Comparison of ENCODE assay signal across 1 cellular context in the genomic region with DNA sequence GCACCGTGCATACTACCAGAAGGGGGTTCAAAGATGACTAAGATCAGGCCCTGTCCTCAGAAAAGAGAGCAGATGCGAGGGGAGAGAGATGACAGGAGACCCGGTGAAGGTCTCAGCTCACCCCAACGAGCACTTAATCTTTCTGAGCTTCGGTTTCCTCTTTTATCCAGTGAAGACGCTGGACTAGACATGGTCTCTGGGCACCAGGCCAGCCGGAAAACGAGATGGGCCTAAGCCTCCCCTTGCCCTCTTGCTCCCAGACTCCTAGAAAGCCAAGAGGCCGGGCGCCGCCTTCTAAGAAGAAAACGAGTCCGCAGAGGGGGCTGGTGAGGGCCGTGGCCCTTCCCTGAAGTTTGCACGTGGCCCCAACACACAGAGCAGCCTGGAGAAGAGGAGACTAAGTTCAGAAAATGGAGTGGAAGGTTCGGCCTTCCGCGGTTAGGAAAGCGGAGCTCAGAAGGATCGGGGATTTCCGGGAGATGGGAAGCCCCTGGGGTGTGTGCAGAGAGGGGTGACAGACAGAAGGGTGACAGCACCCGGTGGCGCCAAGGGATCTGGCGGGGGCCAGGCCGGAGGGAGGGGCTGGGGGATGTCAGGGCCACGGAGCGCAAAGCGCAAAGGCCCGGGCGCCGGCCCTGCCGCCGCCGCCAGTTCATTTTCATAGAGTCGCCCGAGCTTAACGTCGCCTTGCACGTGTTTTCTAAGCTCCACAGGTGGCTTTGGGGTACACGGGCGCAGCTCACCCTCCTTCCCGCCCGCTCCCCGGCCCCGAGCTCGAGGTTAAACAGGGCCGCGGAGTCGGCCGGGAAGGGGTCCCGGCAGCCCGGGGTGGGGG.
A peak's percentile ranks its signal among the peaks of the same experiment; 100 is the strongest.
TF ChIP-seq lines count a peak whose summit lies in the region.

No MANE protein-coding gene starts in this region.

TF ChIP-seq in HEK293, 187 proteins besides CTCF, POLR2A, EP300 and RAD21 (continued from another document):
- TF ChIP-seq, protein P1, sequence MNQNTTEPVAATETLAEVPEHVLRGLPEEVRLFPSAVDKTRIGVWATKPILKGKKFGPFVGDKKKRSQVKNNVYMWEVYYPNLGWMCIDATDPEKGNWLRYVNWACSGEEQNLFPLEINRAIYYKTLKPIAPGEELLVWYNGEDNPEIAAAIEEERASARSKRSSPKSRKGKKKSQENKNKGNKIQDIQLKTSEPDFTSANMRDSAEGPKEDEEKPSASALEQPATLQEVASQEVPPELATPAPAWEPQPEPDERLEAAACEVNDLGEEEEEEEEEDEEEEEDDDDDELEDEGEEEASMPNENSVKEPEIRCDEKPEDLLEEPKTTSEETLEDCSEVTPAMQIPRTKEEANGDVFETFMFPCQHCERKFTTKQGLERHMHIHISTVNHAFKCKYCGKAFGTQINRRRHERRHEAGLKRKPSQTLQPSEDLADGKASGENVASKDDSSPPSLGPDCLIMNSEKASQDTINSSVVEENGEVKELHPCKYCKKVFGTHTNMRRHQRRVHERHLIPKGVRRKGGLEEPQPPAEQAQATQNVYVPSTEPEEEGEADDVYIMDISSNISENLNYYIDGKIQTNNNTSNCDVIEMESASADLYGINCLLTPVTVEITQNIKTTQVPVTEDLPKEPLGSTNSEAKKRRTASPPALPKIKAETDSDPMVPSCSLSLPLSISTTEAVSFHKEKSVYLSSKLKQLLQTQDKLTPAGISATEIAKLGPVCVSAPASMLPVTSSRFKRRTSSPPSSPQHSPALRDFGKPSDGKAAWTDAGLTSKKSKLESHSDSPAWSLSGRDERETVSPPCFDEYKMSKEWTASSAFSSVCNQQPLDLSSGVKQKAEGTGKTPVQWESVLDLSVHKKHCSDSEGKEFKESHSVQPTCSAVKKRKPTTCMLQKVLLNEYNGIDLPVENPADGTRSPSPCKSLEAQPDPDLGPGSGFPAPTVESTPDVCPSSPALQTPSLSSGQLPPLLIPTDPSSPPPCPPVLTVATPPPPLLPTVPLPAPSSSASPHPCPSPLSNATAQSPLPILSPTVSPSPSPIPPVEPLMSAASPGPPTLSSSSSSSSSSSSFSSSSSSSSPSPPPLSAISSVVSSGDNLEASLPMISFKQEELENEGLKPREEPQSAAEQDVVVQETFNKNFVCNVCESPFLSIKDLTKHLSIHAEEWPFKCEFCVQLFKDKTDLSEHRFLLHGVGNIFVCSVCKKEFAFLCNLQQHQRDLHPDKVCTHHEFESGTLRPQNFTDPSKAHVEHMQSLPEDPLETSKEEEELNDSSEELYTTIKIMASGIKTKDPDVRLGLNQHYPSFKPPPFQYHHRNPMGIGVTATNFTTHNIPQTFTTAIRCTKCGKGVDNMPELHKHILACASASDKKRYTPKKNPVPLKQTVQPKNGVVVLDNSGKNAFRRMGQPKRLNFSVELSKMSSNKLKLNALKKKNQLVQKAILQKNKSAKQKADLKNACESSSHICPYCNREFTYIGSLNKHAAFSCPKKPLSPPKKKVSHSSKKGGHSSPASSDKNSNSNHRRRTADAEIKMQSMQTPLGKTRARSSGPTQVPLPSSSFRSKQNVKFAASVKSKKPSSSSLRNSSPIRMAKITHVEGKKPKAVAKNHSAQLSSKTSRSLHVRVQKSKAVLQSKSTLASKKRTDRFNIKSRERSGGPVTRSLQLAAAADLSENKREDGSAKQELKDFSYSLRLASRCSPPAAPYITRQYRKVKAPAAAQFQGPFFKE (tag by site-specific recombination; IDR thresholded peaks at IDR 0.05; ENCODE audit: borderline replicate concordance), result no peak
- TF ChIP-seq ZBTB20 (tag by site-specific recombination; IDR thresholded peaks at IDR 0.05) (peak; percentile 45; the same call in 1 of the 2 replicates), ZBTB8A (tag by site-specific recombination; IDR thresholded peaks at IDR 0.05) (peak; percentile 47; the same call in 1 of the 2 replicates), ZNF596 (tag by site-specific recombination; IDR thresholded peaks at IDR 0.05) (no peak)
- TF ChIP-seq, protein P2, sequence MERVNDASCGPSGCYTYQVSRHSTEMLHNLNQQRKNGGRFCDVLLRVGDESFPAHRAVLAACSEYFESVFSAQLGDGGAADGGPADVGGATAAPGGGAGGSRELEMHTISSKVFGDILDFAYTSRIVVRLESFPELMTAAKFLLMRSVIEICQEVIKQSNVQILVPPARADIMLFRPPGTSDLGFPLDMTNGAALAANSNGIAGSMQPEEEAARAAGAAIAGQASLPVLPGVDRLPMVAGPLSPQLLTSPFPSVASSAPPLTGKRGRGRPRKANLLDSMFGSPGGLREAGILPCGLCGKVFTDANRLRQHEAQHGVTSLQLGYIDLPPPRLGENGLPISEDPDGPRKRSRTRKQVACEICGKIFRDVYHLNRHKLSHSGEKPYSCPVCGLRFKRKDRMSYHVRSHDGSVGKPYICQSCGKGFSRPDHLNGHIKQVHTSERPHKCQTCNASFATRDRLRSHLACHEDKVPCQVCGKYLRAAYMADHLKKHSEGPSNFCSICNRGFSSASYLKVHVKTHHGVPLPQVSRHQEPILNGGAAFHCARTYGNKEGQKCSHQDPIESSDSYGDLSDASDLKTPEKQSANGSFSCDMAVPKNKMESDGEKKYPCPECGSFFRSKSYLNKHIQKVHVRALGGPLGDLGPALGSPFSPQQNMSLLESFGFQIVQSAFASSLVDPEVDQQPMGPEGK (tag by site-specific recombination; IDR thresholded peaks at IDR 0.05), result peak; percentile 54
TF ChIP-seq in HEK293: peak in this region for 16.
